In genomic region chr13:103883152-103883551, GRCh38 we compare ENCODE assay signal across 1 cellular context.
A peak's percentile ranks its signal among the peaks of the same experiment; 100 is the strongest.
TF ChIP-seq lines count a peak whose summit lies in the region.

No MANE protein-coding gene starts in this region.

TF ChIP-seq in HepG2, 621 proteins besides CTCF, POLR2A, EP300 and RAD21 (continued from another document and continues in another):
- TF ChIP-seq HMGXB3 (CRISPR knock-in tag; IDR thresholded peaks at IDR 0.05; ENCODE audit: borderline replicate concordance) (no peak), USF2 (IDR thresholded peaks at IDR 0.05; ENCODE audit: low read depth, low read length) (no peak), USF2 (CRISPR knock-in tag; IDR thresholded peaks at IDR 0.05; ENCODE audit: borderline replicate concordance) (no peak), BHLHE40 (IDR thresholded peaks at IDR 0.05; ENCODE audit: low read length) (peak; percentile 91), TEAD3 (CRISPR knock-in tag; optimal IDR thresholded peaks at IDR 0.05; ENCODE audit: borderline replicate concordance) (peak; percentile 21), MXD3 (CRISPR knock-in tag; IDR thresholded peaks at IDR 0.05) (no peak), ZNF251 (CRISPR knock-in tag; IDR thresholded peaks at IDR 0.05) (no peak), MTA3 (CRISPR knock-in tag; IDR thresholded peaks at IDR 0.05) (no peak), SAP130 (CRISPR knock-in tag; IDR thresholded peaks at IDR 0.05; ENCODE audit: low read depth) (peak; percentile 28; the same call in 1 of the 2 replicates), ZFYVE20 (CRISPR knock-in tag; IDR thresholded peaks at IDR 0.05; ENCODE audit: borderline replicate concordance, low read depth) (no peak), TEF (CRISPR knock-in tag; IDR thresholded peaks at IDR 0.05) (no peak), ZNF530 (CRISPR knock-in tag; IDR thresholded peaks at IDR 0.05; ENCODE audit: low read depth) (no peak), CSRNP2 (CRISPR knock-in tag; conservative IDR thresholded peaks at IDR 0.05; ENCODE audit: low read depth) (no peak), ZNF710 (CRISPR knock-in tag; IDR thresholded peaks at IDR 0.05; ENCODE audit: borderline replicate concordance) (no peak), ZNF678 (CRISPR knock-in tag; IDR thresholded peaks at IDR 0.05) (no peak), SUZ12 (IDR thresholded peaks at IDR 0.05; ENCODE audit: low read depth, low read length) (no peak), ZNF670 (CRISPR knock-in tag; IDR thresholded peaks at IDR 0.05; ENCODE audit: borderline replicate concordance) (no peak), FOSL2 (CRISPR knock-in tag; IDR thresholded peaks at IDR 0.05) (peak; percentile 94), ZBTB46 (CRISPR knock-in tag; IDR thresholded peaks at IDR 0.05; ENCODE audit: borderline replicate concordance) (no peak), NKX3-1 (CRISPR knock-in tag; IDR thresholded peaks at IDR 0.05) (no peak), AHDC1 (CRISPR knock-in tag; IDR thresholded peaks at IDR 0.05; ENCODE audit: borderline replicate concordance) (no peak), PCBP2 (optimal IDR thresholded peaks at IDR 0.05; ENCODE audit: low read depth, low read length, poor library complexity, severe bottlenecking) (no peak), MAFF (IDR thresholded peaks at IDR 0.05; ENCODE audit: low read depth, low read length) (peak; percentile 50), TFAP4 (IDR thresholded peaks at IDR 0.05; ENCODE audit: borderline replicate concordance, low read depth) (no peak), ZNF792 (CRISPR knock-in tag; IDR thresholded peaks at IDR 0.05) (no peak), FOXA1 (IDR thresholded peaks at IDR 0.05) (no peak), FOXA1 (CRISPR knock-in tag; IDR thresholded peaks at IDR 0.05) (peak; percentile 56; the same call in 1 of the 2 replicates), ZNF281 (CRISPR knock-in tag; IDR thresholded peaks at IDR 0.05; ENCODE audit: borderline replicate concordance) (no peak)
